Comparison of ENCODE assay signal across 1 cellular context in the genomic region with DNA sequence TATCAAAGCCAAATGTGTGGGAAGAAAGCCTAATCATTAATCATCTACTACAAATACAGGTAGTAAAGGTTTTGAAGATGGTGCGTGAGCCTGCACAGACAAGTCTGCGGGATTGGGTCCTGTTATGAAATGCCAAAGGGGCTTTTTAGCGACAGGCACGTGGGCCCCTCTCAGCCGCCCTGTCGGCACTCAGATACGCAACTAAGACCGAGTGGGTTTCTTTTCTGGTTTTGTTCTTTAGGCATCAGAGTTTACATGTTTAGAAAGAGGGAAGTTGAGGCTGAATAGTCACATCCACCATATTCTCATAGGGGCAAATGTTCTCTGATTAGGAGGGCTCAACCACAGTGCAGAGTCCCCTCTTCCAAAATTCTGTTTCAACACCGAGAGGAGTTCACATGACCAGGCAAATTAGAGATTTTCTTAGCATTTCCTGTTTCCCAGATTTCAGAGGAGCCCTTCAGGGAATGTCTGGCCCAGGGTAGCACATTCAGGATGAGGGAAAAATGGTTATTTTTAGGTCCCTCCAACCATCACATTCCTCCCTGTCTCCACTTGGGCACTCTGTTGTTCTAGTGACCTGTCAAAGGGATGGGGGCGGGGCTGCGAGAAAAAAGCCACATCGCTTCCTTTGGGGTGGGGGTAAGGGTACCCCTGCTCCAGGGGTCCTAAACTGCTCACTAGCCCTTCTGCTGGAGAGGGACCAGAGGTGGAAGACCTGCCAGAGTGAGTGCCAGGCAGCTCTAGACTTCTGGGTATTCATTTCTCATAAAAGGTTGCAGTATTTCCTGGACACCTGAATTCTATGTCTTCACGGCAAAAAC.
TF ChIP-seq lines count a peak whose summit lies in the region.

No MANE protein-coding gene starts in this region.

TF ChIP-seq in GM12878, 131 proteins besides CTCF, POLR2A, EP300 and RAD21 (continued from another document and continues in another):
- TF ChIP-seq, protein P1, sequence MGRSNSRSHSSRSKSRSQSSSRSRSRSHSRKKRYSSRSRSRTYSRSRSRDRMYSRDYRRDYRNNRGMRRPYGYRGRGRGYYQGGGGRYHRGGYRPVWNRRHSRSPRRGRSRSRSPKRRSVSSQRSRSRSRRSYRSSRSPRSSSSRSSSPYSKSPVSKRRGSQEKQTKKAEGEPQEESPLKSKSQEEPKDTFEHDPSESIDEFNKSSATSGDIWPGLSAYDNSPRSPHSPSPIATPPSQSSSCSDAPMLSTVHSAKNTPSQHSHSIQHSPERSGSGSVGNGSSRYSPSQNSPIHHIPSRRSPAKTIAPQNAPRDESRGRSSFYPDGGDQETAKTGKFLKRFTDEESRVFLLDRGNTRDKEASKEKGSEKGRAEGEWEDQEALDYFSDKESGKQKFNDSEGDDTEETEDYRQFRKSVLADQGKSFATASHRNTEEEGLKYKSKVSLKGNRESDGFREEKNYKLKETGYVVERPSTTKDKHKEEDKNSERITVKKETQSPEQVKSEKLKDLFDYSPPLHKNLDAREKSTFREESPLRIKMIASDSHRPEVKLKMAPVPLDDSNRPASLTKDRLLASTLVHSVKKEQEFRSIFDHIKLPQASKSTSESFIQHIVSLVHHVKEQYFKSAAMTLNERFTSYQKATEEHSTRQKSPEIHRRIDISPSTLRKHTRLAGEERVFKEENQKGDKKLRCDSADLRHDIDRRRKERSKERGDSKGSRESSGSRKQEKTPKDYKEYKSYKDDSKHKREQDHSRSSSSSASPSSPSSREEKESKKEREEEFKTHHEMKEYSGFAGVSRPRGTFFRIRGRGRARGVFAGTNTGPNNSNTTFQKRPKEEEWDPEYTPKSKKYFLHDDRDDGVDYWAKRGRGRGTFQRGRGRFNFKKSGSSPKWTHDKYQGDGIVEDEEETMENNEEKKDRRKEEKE (IDR thresholded peaks at IDR 0.05): no peak
- TF ChIP-seq, protein P2, sequence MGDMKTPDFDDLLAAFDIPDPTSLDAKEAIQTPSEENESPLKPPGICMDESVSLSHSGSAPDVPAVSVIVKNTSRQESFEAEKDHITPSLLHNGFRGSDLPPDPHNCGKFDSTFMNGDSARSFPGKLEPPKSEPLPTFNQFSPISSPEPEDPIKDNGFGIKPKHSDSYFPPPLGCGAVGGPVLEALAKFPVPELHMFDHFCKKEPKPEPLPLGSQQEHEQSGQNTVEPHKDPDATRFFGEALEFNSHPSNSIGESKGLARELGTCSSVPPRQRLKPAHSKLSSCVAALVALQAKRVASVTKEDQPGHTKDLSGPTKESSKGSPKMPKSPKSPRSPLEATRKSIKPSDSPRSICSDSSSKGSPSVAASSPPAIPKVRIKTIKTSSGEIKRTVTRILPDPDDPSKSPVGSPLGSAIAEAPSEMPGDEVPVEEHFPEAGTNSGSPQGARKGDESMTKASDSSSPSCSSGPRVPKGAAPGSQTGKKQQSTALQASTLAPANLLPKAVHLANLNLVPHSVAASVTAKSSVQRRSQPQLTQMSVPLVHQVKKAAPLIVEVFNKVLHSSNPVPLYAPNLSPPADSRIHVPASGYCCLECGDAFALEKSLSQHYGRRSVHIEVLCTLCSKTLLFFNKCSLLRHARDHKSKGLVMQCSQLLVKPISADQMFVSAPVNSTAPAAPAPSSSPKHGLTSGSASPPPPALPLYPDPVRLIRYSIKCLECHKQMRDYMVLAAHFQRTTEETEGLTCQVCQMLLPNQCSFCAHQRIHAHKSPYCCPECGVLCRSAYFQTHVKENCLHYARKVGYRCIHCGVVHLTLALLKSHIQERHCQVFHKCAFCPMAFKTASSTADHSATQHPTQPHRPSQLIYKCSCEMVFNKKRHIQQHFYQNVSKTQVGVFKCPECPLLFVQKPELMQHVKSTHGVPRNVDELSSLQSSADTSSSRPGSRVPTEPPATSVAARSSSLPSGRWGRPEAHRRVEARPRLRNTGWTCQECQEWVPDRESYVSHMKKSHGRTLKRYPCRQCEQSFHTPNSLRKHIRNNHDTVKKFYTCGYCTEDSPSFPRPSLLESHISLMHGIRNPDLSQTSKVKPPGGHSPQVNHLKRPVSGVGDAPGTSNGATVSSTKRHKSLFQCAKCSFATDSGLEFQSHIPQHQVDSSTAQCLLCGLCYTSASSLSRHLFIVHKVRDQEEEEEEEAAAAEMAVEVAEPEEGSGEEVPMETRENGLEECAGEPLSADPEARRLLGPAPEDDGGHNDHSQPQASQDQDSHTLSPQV (IDR thresholded peaks at IDR 0.05): no peak
- TF ChIP-seq GABPA (IDR thresholded peaks at IDR 0.05; ENCODE audit: low read depth) (no peak), IRF4 (IDR thresholded peaks at IDR 0.05; ENCODE audit: low read depth, low read length) (0 out of 2 replicates have a peak, but pooled peaks have one; percentile 21), FOXM1 (IDR thresholded peaks at IDR 0.05; ENCODE audit: low read depth, low read length) (no peak), RCOR1 (conservative IDR thresholded peaks at IDR 0.05; ENCODE audit: low read depth, low read length) (0 out of 2 replicates have a peak, but pooled peaks have one; percentile 5), PAX8 (IDR thresholded peaks at IDR 0.05) (no peak), CREM (IDR thresholded peaks at IDR 0.05; ENCODE audit: low read depth) (0 out of 2 replicates have a peak, but pooled peaks have one; percentile 42), JUNB (IDR thresholded peaks at IDR 0.05) (peak; percentile 35; the same call in 1 of the 2 replicates), CEBPB (IDR thresholded peaks at IDR 0.05; ENCODE audit: borderline replicate concordance in 1 of 2, low read depth in 2 of 2, low read length in 2 of 2) (no peak), EED (IDR thresholded peaks at IDR 0.05; ENCODE audit: low read depth) (no peak), HDGF (IDR thresholded peaks at IDR 0.05) (no peak), ZSCAN29 (IDR thresholded peaks at IDR 0.05) (no peak), SREBF2 (IDR thresholded peaks at IDR 0.05; ENCODE audit: low read length) (no peak), POLR2AphosphoS2 (IDR thresholded peaks at IDR 0.05; ENCODE audit: low read depth, low read length) (0 out of 2 replicates have a peak, but pooled peaks have one; percentile 5), DPF2 (IDR thresholded peaks at IDR 0.05) (no peak), SIN3A (IDR thresholded peaks at IDR 0.05; ENCODE audit: low read depth, low read length) (no peak), BCL11A (IDR thresholded peaks at IDR 0.05; ENCODE audit: low read depth, low read length) (peak; percentile 80), SIX5 (IDR thresholded peaks at IDR 0.05; ENCODE audit: low read depth, low read length, severe bottlenecking) (no peak), EZH2 (IDR thresholded peaks at IDR 0.05; ENCODE audit: borderline replicate concordance, control insufficient read depth, low read depth, low read length) (no peak), NBN (IDR thresholded peaks at IDR 0.05) (no peak), CHD4 (IDR thresholded peaks at IDR 0.05) (no peak), HDAC2 (IDR thresholded peaks at IDR 0.05) (no peak)
- TF ChIP-seq, protein P3, sequence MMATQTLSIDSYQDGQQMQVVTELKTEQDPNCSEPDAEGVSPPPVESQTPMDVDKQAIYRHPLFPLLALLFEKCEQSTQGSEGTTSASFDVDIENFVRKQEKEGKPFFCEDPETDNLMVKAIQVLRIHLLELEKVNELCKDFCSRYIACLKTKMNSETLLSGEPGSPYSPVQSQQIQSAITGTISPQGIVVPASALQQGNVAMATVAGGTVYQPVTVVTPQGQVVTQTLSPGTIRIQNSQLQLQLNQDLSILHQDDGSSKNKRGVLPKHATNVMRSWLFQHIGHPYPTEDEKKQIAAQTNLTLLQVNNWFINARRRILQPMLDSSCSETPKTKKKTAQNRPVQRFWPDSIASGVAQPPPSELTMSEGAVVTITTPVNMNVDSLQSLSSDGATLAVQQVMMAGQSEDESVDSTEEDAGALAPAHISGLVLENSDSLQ (IDR thresholded peaks at IDR 0.05): peak; percentile 39; the same call in 1 of the 2 replicates
- TF ChIP-seq, protein P4, sequence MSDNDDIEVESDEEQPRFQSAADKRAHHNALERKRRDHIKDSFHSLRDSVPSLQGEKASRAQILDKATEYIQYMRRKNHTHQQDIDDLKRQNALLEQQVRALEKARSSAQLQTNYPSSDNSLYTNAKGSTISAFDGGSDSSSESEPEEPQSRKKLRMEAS (IDR thresholded peaks at IDR 0.05; ENCODE audit: low read depth, low read length): no peak; the same call in 1 of the 2 replicates
- TF ChIP-seq, protein P5, sequence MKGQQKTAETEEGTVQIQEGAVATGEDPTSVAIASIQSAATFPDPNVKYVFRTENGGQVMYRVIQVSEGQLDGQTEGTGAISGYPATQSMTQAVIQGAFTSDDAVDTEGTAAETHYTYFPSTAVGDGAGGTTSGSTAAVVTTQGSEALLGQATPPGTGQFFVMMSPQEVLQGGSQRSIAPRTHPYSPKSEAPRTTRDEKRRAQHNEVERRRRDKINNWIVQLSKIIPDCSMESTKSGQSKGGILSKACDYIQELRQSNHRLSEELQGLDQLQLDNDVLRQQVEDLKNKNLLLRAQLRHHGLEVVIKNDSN (IDR thresholded peaks at IDR 0.05; ENCODE audit: borderline replicate concordance, extremely low read length, insufficient read depth, low read depth, low read length): peak; percentile 39
- TF ChIP-seq, protein P6, sequence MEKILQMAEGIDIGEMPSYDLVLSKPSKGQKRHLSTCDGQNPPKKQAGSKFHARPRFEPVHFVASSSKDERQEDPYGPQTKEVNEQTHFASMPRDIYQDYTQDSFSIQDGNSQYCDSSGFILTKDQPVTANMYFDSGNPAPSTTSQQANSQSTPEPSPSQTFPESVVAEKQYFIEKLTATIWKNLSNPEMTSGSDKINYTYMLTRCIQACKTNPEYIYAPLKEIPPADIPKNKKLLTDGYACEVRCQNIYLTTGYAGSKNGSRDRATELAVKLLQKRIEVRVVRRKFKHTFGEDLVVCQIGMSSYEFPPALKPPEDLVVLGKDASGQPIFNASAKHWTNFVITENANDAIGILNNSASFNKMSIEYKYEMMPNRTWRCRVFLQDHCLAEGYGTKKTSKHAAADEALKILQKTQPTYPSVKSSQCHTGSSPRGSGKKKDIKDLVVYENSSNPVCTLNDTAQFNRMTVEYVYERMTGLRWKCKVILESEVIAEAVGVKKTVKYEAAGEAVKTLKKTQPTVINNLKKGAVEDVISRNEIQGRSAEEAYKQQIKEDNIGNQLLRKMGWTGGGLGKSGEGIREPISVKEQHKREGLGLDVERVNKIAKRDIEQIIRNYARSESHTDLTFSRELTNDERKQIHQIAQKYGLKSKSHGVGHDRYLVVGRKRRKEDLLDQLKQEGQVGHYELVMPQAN (conservative IDR thresholded peaks at IDR 0.05): no peak
- TF ChIP-seq, protein P7, sequence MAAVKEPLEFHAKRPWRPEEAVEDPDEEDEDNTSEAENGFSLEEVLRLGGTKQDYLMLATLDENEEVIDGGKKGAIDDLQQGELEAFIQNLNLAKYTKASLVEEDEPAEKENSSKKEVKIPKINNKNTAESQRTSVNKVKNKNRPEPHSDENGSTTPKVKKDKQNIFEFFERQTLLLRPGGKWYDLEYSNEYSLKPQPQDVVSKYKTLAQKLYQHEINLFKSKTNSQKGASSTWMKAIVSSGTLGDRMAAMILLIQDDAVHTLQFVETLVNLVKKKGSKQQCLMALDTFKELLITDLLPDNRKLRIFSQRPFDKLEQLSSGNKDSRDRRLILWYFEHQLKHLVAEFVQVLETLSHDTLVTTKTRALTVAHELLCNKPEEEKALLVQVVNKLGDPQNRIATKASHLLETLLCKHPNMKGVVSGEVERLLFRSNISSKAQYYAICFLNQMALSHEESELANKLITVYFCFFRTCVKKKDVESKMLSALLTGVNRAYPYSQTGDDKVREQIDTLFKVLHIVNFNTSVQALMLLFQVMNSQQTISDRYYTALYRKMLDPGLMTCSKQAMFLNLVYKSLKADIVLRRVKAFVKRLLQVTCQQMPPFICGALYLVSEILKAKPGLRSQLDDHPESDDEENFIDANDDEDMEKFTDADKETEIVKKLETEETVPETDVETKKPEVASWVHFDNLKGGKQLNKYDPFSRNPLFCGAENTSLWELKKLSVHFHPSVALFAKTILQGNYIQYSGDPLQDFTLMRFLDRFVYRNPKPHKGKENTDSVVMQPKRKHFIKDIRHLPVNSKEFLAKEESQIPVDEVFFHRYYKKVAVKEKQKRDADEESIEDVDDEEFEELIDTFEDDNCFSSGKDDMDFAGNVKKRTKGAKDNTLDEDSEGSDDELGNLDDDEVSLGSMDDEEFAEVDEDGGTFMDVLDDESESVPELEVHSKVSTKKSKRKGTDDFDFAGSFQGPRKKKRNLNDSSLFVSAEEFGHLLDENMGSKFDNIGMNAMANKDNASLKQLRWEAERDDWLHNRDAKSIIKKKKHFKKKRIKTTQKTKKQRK (IDR thresholded peaks at IDR 0.05; ENCODE audit: low read depth, low read length): no peak
- TF ChIP-seq, protein P8, sequence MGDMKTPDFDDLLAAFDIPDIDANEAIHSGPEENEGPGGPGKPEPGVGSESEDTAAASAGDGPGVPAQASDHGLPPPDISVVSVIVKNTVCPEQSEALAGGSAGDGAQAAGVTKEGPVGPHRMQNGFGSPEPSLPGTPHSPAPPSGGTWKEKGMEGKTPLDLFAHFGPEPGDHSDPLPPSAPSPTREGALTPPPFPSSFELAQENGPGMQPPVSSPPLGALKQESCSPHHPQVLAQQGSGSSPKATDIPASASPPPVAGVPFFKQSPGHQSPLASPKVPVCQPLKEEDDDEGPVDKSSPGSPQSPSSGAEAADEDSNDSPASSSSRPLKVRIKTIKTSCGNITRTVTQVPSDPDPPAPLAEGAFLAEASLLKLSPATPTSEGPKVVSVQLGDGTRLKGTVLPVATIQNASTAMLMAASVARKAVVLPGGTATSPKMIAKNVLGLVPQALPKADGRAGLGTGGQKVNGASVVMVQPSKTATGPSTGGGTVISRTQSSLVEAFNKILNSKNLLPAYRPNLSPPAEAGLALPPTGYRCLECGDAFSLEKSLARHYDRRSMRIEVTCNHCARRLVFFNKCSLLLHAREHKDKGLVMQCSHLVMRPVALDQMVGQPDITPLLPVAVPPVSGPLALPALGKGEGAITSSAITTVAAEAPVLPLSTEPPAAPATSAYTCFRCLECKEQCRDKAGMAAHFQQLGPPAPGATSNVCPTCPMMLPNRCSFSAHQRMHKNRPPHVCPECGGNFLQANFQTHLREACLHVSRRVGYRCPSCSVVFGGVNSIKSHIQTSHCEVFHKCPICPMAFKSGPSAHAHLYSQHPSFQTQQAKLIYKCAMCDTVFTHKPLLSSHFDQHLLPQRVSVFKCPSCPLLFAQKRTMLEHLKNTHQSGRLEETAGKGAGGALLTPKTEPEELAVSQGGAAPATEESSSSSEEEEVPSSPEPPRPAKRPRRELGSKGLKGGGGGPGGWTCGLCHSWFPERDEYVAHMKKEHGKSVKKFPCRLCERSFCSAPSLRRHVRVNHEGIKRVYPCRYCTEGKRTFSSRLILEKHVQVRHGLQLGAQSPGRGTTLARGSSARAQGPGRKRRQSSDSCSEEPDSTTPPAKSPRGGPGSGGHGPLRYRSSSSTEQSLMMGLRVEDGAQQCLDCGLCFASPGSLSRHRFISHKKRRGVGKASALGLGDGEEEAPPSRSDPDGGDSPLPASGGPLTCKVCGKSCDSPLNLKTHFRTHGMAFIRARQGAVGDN (IDR thresholded peaks at IDR 0.05): no peak
- TF ChIP-seq, protein P9, sequence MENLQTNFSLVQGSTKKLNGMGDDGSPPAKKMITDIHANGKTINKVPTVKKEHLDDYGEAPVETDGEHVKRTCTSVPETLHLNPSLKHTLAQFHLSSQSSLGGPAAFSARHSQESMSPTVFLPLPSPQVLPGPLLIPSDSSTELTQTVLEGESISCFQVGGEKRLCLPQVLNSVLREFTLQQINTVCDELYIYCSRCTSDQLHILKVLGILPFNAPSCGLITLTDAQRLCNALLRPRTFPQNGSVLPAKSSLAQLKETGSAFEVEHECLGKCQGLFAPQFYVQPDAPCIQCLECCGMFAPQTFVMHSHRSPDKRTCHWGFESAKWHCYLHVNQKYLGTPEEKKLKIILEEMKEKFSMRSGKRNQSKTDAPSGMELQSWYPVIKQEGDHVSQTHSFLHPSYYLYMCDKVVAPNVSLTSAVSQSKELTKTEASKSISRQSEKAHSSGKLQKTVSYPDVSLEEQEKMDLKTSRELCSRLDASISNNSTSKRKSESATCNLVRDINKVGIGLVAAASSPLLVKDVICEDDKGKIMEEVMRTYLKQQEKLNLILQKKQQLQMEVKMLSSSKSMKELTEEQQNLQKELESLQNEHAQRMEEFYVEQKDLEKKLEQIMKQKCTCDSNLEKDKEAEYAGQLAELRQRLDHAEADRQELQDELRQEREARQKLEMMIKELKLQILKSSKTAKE (IDR thresholded peaks at IDR 0.05; ENCODE audit: low read depth, poor library complexity, severe bottlenecking): peak; percentile 79
